ENCODE assay signal across 19 cellular contexts in genomic region chr17:50165066-50165465, GRCh38. TPM values are rescaled to one million over a fixed set of nuclear protein-coding genes. Genes with fewer than 3 reads are reported as not detected.
A peak's percentile ranks its signal among the peaks of the same experiment; 100 is the strongest.
DNase-seq lines count a peak whose midpoint lies in the region; ATAC-seq and TF ChIP-seq lines count a peak whose summit lies in the region.
"Had no signal": no experiment of that assay in that cellular context is flagged by ENCODE, and none has a peak within 500 bp of the region (broad histone marks: within the 10 kb centered on the region; RNA-seq: fewer than 3 reads in every experiment).

No MANE protein-coding gene starts in this region.

- 65 to 85% (median 71%) methylated on average over 9 of the region's 9 CpGs for WGBS in heart left ventricle, 4 donors
- 74 to 78% methylated on average over 9 of the region's 9 CpGs for WGBS in aorta, 2 donors

- no peak for TF ChIP-seq POLR2A in heart left ventricle (IDR thresholded peaks at IDR 0.05)

- H3K27ac ChIP-seq in heart left ventricle (peak overlapping the region in 11 of 12 donors; percentile 86 to 100 (median 94)), right atrium auricular region (peak overlapping the region; percentile 90 to 94), osteoblast (ENCODE audit: low read depth, low read length) (no peak overlapping the region), aorta (ENCODE audit: low read depth in 1 of 2, low read length in 2 of 2) (peak overlapping the region; percentile 4 to 72)
- H3K27ac ChIP-seq: thyroid gland had no signal

- no peak for TF ChIP-seq CTCF in heart left ventricle (IDR thresholded peaks at IDR 0.05)
- TF ChIP-seq CTCF in right atrium auricular region (IDR thresholded peaks at IDR 0.05), result no peak
- no peak for TF ChIP-seq CTCF in osteoblast (IDR thresholded peaks at IDR 0.05; ENCODE audit: extremely low read depth, low read depth, low read length)

- no peaks in the 10 kb centered on the region for H4K20me1 ChIP-seq in osteoblast (ENCODE audit: insufficient read depth, low read length)

- H2AFZ ChIP-seq in osteoblast (ENCODE audit: low read length), result no peak overlapping the region

- H3K9me3 ChIP-seq in heart left ventricle, result no peaks in the 10 kb centered on the region
- H3K9me3 ChIP-seq in right atrium auricular region, result no peaks in the 10 kb centered on the region
- H3K9me3 ChIP-seq in osteoblast (ENCODE audit: low read depth, low read length), result no peaks in the 10 kb centered on the region
- H3K9me3 ChIP-seq in aorta (ENCODE audit: control insufficient read depth, low read length), result no peaks in the 10 kb centered on the region
- H3K9me3 ChIP-seq: thyroid gland had no signal

- peak overlapping the region in 5 of 12 donors; percentile 41 to 64 (median 57) for H3K4me3 ChIP-seq in heart left ventricle
- peak overlapping the region in 1 of 2 donors; percentile 48 for H3K4me3 ChIP-seq in right atrium auricular region
- H3K4me3 ChIP-seq in osteoblast (ENCODE audit: insufficient read depth, low read length), result no peak overlapping the region
- no peak overlapping the region for H3K4me3 ChIP-seq in aorta (ENCODE audit: low read length in 2 of 2)
- H3K4me3 ChIP-seq: GM12878, thyroid gland had no signal

- DNase-seq in heart left ventricle, result peak in 2 of 5 donors; percentile 20 to 25
- no peak for DNase-seq in left cardiac atrium
- DNase-seq in right atrium auricular region (ENCODE audit: low spot score), result no peak
- DNase-seq in osteoblast (ENCODE audit: insufficient read length, low spot score, missing footprints), result peak; percentile 48
- DNase-seq in aorta, result peak in 1 of 2 donors; percentile 52
- no peak for DNase-seq in Kasumi-1 (lab: John Stamatoyannopoulos, UW)
- DNase-seq: activated B cell treated with CpG ODN at 0.5 μM for 24 hours; CD4-positive, alpha-beta T cell; central memory CD4-positive, alpha-beta T cell; effector CD8-positive, alpha-beta T cell; H9; NCI-H1417 treated with DMSO at 0.1 percent for 48 hours; NCI-H526; thyroid gland had no signal

- H3K36me3 ChIP-seq in heart left ventricle, result peaks cover 0 to 8% (median 2%) of the 10 kb centered on the region in 9 donors
- H3K36me3 ChIP-seq in right atrium auricular region, result no peaks in the 10 kb centered on the region
- H3K36me3 ChIP-seq in osteoblast (ENCODE audit: insufficient read depth, low read length), result no peaks in the 10 kb centered on the region
- no peaks in the 10 kb centered on the region for H3K36me3 ChIP-seq in aorta (ENCODE audit: control insufficient read depth in 1 of 2, insufficient read depth in 2 of 2, low read length in 1 of 2)
- H3K36me3 ChIP-seq: thyroid gland had no signal

- H3K4me2 ChIP-seq in osteoblast (ENCODE audit: insufficient read depth, low read length), result no peak overlapping the region

- no peaks in the 10 kb centered on the region for H3K79me2 ChIP-seq in osteoblast (ENCODE audit: insufficient read depth, low read length)

- H3K27me3 ChIP-seq in heart left ventricle (no peaks in the 10 kb centered on the region), right atrium auricular region (no peaks in the 10 kb centered on the region), osteoblast (ENCODE audit: insufficient read depth, low read length) (no peaks in the 10 kb centered on the region), aorta (ENCODE audit: control insufficient read depth in 1 of 2, insufficient read depth in 2 of 2, low read length in 1 of 2) (no peaks in the 10 kb centered on the region)
- H3K27me3 ChIP-seq: thyroid gland had no signal

- intact Hi-C loops in heart left ventricle (cut with DNase I), result loop anchor here in 5 of 10 donors (5.0 to 10.0 kb wide), 2 partner anchors 33 to 50 kb away; partner anchors contain the start of gene SAMD14 (in 3 of the 5)
- intact Hi-C loops in left cardiac atrium (cut with DNase I), result loop anchor here in 1 of 2 donors (10.0 kb wide), 1 partner anchor 50 kb away; no protein-coding TSS in a partner anchor
- intact Hi-C loops in aorta (cut with DNase I), result loop anchor here (10.0 kb wide), 2 partner anchors 50 to 130 kb away; no protein-coding TSS in a partner anchor

- H3K4me1 ChIP-seq in heart left ventricle (peaks cover 0 to 67% (median 28%) of the 10 kb centered on the region in 12 donors), right atrium auricular region (peaks cover 0 to 60% of the 10 kb centered on the region in 2 donors), osteoblast (ENCODE audit: insufficient read depth, low read length) (peaks cover 11% of the 10 kb centered on the region), aorta (ENCODE audit: control insufficient read depth in 1 of 2, insufficient read depth in 2 of 2, low read length in 2 of 2) (no peaks in the 10 kb centered on the region)

- ATAC-seq in heart left ventricle (no peak), left cardiac atrium (no peak), aorta (ENCODE audit: low FRiP score) (no peak), GM18867 (IDR thresholded peaks at IDR 0.05; ENCODE audit: unreplicated experiment) (no peak), GM19455 (IDR thresholded peaks at IDR 0.05; ENCODE audit: unreplicated experiment) (no peak)
- ATAC-seq: GM12878 had no signal

RNA-seq across cellular contexts. Expression of gene SGCA, which starts 0.7 kb away (rescaled TPM):
- total RNA-seq in heart left ventricle (100 to 1,000 TPM; 110 to 224 (median 151) TPM), left cardiac atrium (100 to 1,000 TPM in 1 of 2 donors, 10 to 100 TPM in 1; 96.3 to 131 TPM), right atrium auricular region (100 to 1,000 TPM; 120 to 207 TPM), osteoblast (0.29 TPM in 1 of 2 replicates, not detected in the other), aorta (10 to 100 TPM; 91.8 to 92.7 TPM)
- polyA plus RNA-seq in heart left ventricle (100 to 1,000 TPM in 1 of 2 donors, 10 to 100 TPM in 1; 96.5 to 225 TPM), aorta (100 to 1,000 TPM in 1 of 2 donors, 10 to 100 TPM in 1; 86.4 to 198 TPM)
- total RNA-seq: CD4-positive, alpha-beta T cell; M059J; T-helper 2 cell treated with Interferon-gamma antibody and Interleukin-4, amounts not matched to agents 100 ng/mL and 5 ng/mL, for 36 hours had no signal

RNA-seq across cellular contexts. Expression of gene PPP1R9B, which starts 14.6 kb away (rescaled TPM):
- total RNA-seq in heart left ventricle (10 to 100 TPM; 17.0 to 55.9 (median 31.3) TPM), left cardiac atrium (10 to 100 TPM; 35.8 to 43.4 TPM), right atrium auricular region (10 to 100 TPM; 16.9 to 24.2 TPM), osteoblast (44.2 and 48.9 TPM in 2 replicates), aorta (10 to 100 TPM; 64.4 to 99.0 TPM)
- polyA plus RNA-seq in heart left ventricle (10 to 100 TPM; 30.4 to 33.4 TPM), aorta (10 to 100 TPM; 20.3 to 26.1 TPM)

RNA-seq across cellular contexts. Expression of gene SAMD14, which starts 35.1 kb away (rescaled TPM):
- 1 to 10 TPM in 7 of 9 donors, under 1 TPM in 2; 0.44 to 3.9 (median 1.2) TPM for total RNA-seq in heart left ventricle
- polyA plus RNA-seq in heart left ventricle, result 1 to 10 TPM in 1 of 2 donors, under 1 TPM in 1; 0.72 to 2.8 TPM
- 1 to 10 TPM; 1.6 to 2.1 TPM for total RNA-seq in left cardiac atrium
- total RNA-seq in right atrium auricular region, result 1 to 10 TPM in 1 of 2 donors, under 1 TPM in 1; 0.78 to 1.1 TPM
- total RNA-seq in osteoblast, result 2.5 and 2.7 TPM in 2 replicates
- total RNA-seq in aorta, result 10 to 100 TPM in 1 of 2 donors, 1 to 10 TPM in 1; 9.3 to 12.6 TPM
- 1 to 10 TPM; 2.5 to 3.8 TPM for polyA plus RNA-seq in aorta

RNA-seq across cellular contexts. Expression of gene COL1A1, which starts 36.4 kb away (rescaled TPM):
- 100 to 1,000 TPM in 3 of 9 donors, 10 to 100 TPM in 6; 10.2 to 897 (median 55.4) TPM for total RNA-seq in heart left ventricle
- polyA plus RNA-seq in heart left ventricle, result 100 to 1,000 TPM in 1 of 2 donors, 10 to 100 TPM in 1; 17.2 to 109 TPM
- total RNA-seq in left cardiac atrium, result 100 to 1,000 TPM; 106 to 151 TPM
- 100 to 1,000 TPM in 1 of 2 donors, 10 to 100 TPM in 1; 19.8 to 180 TPM for total RNA-seq in right atrium auricular region
- 6,718 and 8,987 TPM in 2 replicates for total RNA-seq in osteoblast
- 100 to 1,000 TPM; 400 to 948 TPM for total RNA-seq in aorta
- 100 to 1,000 TPM in 1 of 2 donors, 10 to 100 TPM in 1; 70.2 to 391 TPM for polyA plus RNA-seq in aorta

Comparison
In these comparisons a context has a peak if more than half of its experiments do, and no peak if none do; other contexts are left out.
1. RNA of gene SGCA, which starts 0.7 kb away (total RNA-seq): 120 to 207 TPM in right atrium auricular region, 110 to 224 TPM in heart left ventricle, 96.3 to 131 TPM in left cardiac atrium and 91.8 to 92.7 TPM in aorta; 0.29 TPM in osteoblast; every median in the first group is over 10 times any median in the second.